Comparison of ENCODE assay signal across 8 cellular contexts in the genomic region with DNA sequence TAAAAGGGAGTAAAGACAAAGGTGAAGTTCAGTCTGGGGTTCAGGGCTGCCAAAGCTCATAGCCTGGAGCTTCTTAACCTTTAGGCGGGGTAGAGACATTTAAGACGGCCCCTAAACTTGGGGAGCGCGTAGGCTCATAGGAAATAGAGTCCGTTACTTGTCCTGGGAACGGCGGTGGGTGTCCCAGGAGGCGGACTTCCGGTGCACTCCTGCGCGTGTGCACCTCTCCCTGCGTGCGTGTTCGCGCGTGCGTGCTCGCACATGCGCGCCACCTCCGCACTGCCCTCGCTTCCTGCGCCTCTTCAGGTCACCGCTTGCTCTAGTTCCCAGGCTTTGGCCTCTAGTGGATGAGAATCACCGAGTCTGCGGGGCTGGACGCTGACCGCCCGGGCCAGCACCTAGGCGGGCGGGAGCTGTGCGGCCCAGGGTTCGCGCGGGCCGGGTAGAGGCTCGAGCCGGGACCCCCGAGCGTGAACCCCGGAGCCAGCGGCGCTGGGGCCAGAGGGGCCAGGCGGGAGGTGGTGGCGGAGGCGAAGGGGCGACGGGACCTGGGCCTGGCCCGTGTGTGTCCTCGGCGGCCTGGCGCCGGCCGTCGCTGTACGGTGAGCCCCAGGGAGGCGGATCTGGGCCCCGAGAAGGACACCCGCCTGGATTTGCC.
DNase-seq lines count a peak whose midpoint lies in the region; ATAC-seq and TF ChIP-seq lines count a peak whose summit lies in the region.
"Not testable (repeated sequence)": the region's sequence is repeated elsewhere in the genome, so short reads cannot be mapped to it uniquely, and the experiment has no call there.

No MANE protein-coding gene starts in this region.

- TF ChIP-seq POLR2A in GM18951 (IDR thresholded peaks at IDR 0.05; ENCODE audit: extremely low read depth, insufficient read depth, insufficient read length): peak; percentile 63

- peak; percentile 90 for DNase-seq in AG10803 (ENCODE audit: low read depth)
- peak; percentile 4 to 79 for DNase-seq in NCI-H446 (lab: John Stamatoyannopoulos, UW)
- DNase-seq in activated CD4-positive, CD25-positive, alpha-beta regulatory T cell treated with anti-CD3 and anti-CD28 coated beads, Interleukin-2, amount 50 U/mL, for 16 hours (ENCODE audit: low read depth, low spot score): peak; percentile 41
- peak; percentile 69 for DNase-seq in central memory CD4-positive, alpha-beta T cell
- DNase-seq in iris pigment epithelial cell (ENCODE audit: low read depth): peak; percentile 81
- peak; percentile 44 for DNase-seq in smooth muscle cell of the brain vasculature (ENCODE audit: low read depth, low spot score)

- TF ChIP-seq CTCF in AG10803 (conservative IDR thresholded peaks at IDR 0.05; ENCODE audit: low read length): not testable (repeated sequence)

- in situ Hi-C loops in GM18951 (cut with MboI; ENCODE audit: low sequenced_read_pairs, unreplicated experiment): not testable (repeated sequence)

- H3K4me3 ChIP-seq in AG10803 (ENCODE audit: low read length): peak overlapping the region; percentile 61

- peak; percentile 100 for ATAC-seq in HG03175 (IDR thresholded peaks at IDR 0.05; ENCODE audit: unreplicated experiment)

Comparison
In these comparisons a context has a peak if more than half of its experiments do, and no peak if none do; other contexts are left out.
1. Peak in every context shown above with its lines: DNase-seq, ATAC-seq and H3K4me3 ChIP-seq.